In genomic region chr1:208646431-208646830, GRCh38 we compare ENCODE assay signal across 23 cellular contexts.
"Had no signal": no experiment of that assay in that cellular context is flagged by ENCODE, and none has a peak within 500 bp of the region (broad histone marks: within the 10 kb centered on the region; RNA-seq: fewer than 3 reads in every experiment).

No MANE protein-coding gene starts in this region.

- H3K4me1 ChIP-seq: esophagus muscularis mucosa, foreskin keratinocyte, gastroesophageal sphincter, left ventricle myocardium inferior, lower lobe of right lung had no signal

- H3K27me3 ChIP-seq: hepatocyte had no signal

- H3K4me3 Mint-ChIP-seq: immature natural killer cell; mesothelial cell of epicardium; naive B cell; naive thymus-derived CD8-positive, alpha-beta T cell had no signal

- DNase-seq: dermis blood vessel endothelial cell; dorsolateral prefrontal cortex; effector CD4-positive, alpha-beta T cell; effector memory CD4-positive, alpha-beta T cell; foreskin keratinocyte; heart left ventricle; hypothalamus; immature natural killer cell; kidney; kidney glomerular epithelial cell; left colon; left ventricle myocardium inferior; lower lobe of right lung; mesenchymal stem cell; mucosa of descending colon; naive B cell; naive thymus-derived CD8-positive, alpha-beta T cell had no signal

- H3K27ac Mint-ChIP-seq: immature natural killer cell, mesothelial cell of epicardium had no signal

- ATAC-seq: foreskin keratinocyte; gastroesophageal sphincter; heart left ventricle; left colon; left lobe of liver; lower lobe of right lung; mucosa of descending colon; naive thymus-derived CD8-positive, alpha-beta T cell had no signal

- H3K9me3 ChIP-seq: heart left ventricle, left ventricle myocardium inferior, lower lobe of right lung, mucosa of descending colon had no signal

- H3K36me3 Mint-ChIP-seq: immature natural killer cell; mesothelial cell of epicardium; naive B cell; naive thymus-derived CD8-positive, alpha-beta T cell had no signal

- H3K4me3 ChIP-seq: coronary artery, dorsolateral prefrontal cortex, esophagus muscularis mucosa, gastroesophageal sphincter, heart left ventricle, hepatocyte, left ventricle myocardium inferior, lower lobe of right lung, mucosa of descending colon had no signal

- H3K4me1 Mint-ChIP-seq: immature natural killer cell; naive B cell; naive thymus-derived CD8-positive, alpha-beta T cell had no signal

- H3K27ac ChIP-seq: coronary artery, dorsolateral prefrontal cortex, esophagus muscularis mucosa, foreskin keratinocyte, gastroesophageal sphincter, heart left ventricle, hepatocyte, left ventricle myocardium inferior, lower lobe of right lung had no signal

- H3K36me3 ChIP-seq: esophagus muscularis mucosa, gastroesophageal sphincter, heart left ventricle, left ventricle myocardium inferior, lower lobe of right lung had no signal
